Comparison of ENCODE assay signal across 1 cellular context in the genomic region with DNA sequence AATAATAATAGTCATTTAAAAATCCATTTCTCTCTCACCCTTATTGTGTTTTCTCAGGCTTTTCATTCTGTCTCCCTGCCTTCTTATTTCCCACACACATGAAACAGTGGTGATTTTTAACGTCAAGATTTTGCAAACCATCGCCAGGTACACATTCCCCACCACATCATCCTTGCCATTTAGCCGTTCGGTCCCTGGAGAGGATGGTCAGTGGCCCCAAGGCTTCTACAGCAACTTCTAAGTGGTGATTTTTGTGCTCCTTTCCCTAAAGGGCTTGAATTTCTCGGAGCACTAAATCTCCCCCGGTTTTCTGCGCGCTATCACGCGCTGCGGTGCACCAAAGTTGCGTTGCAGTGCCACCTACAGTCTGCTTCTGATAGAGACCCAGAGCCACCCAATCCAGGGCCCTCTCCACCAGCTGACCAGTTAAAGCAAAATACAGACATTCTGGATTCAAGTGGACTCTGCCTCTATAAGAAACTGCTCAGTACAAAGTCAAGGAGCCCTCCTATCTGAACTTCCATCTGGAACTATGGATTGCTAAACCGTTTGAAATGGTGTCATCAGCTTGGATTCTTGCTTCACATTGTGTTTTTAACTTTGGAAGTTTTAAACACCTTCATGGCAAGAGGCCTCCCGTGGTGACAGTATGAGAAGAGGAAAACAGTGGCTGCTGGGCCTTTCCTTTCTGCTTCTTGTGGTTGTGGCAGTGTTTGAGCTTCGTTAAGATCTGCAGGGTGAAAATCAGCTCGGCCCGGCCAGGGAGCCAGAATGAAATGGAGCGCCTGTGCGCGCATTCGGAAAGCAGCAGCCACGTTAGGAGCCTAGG.
TF ChIP-seq lines count a peak whose summit lies in the region.

No MANE protein-coding gene starts in this region.

TF ChIP-seq in HepG2, 621 proteins besides CTCF, POLR2A, EP300 and RAD21 (continued from another document):
- TF ChIP-seq, protein P1, sequence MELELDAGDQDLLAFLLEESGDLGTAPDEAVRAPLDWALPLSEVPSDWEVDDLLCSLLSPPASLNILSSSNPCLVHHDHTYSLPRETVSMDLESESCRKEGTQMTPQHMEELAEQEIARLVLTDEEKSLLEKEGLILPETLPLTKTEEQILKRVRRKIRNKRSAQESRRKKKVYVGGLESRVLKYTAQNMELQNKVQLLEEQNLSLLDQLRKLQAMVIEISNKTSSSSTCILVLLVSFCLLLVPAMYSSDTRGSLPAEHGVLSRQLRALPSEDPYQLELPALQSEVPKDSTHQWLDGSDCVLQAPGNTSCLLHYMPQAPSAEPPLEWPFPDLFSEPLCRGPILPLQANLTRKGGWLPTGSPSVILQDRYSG (CRISPR knock-in tag; IDR thresholded peaks at IDR 0.05) = 0 out of 2 replicates have a peak, but pooled peaks have one; percentile 49
- TF ChIP-seq ZNF230 (CRISPR knock-in tag; IDR thresholded peaks at IDR 0.05) (no peak), ZNF883 (CRISPR knock-in tag; IDR thresholded peaks at IDR 0.05; ENCODE audit: not compliant biosample characterization) (peak; percentile 8), SNAPC2 (CRISPR knock-in tag; IDR thresholded peaks at IDR 0.05) (peak; percentile 91; the same call in 1 of the 2 replicates), ZNF619 (CRISPR knock-in tag; IDR thresholded peaks at IDR 0.05) (no peak), ZNF430 (CRISPR knock-in tag; IDR thresholded peaks at IDR 0.05) (no peak; the same call in 1 of the 2 replicates), ZNF253 (CRISPR knock-in tag; IDR thresholded peaks at IDR 0.05; ENCODE audit: borderline replicate concordance) (no peak), MAFF (IDR thresholded peaks at IDR 0.05; ENCODE audit: low read depth, low read length) (no peak), ZNF256 (CRISPR knock-in tag; conservative IDR thresholded peaks at IDR 0.05) (0 out of 2 replicates have a peak, but pooled peaks have one; percentile 68), HES4 (CRISPR knock-in tag; IDR thresholded peaks at IDR 0.05; ENCODE audit: borderline replicate concordance) (no peak), PAF1 (CRISPR knock-in tag; IDR thresholded peaks at IDR 0.05) (no peak), RFXAP (CRISPR knock-in tag; IDR thresholded peaks at IDR 0.05; ENCODE audit: borderline replicate concordance) (no peak), SRSF9 (IDR thresholded peaks at IDR 0.05; ENCODE audit: borderline replicate concordance, insufficient read depth, low read depth, low read length, poor library complexity, severe bottlenecking) (no peak), ZNF33A (CRISPR knock-in tag; IDR thresholded peaks at IDR 0.05; ENCODE audit: borderline replicate concordance) (no peak), EED (CRISPR knock-in tag; IDR thresholded peaks at IDR 0.05) (no peak), PTBP1 (IDR thresholded peaks at IDR 0.05; ENCODE audit: low read depth, low read length, poor library complexity, severe bottlenecking) (no peak), NFKBIZ (CRISPR knock-in tag; IDR thresholded peaks at IDR 0.05) (0 out of 2 replicates have a peak, but pooled peaks have one; percentile 60), BORCS8-MEF2B (CRISPR knock-in tag; IDR thresholded peaks at IDR 0.05) (no peak; the same call in 1 of the 2 replicates), SRY (CRISPR knock-in tag; IDR thresholded peaks at IDR 0.05) (no peak), ETV5 (CRISPR knock-in tag; IDR thresholded peaks at IDR 0.05; ENCODE audit: borderline replicate concordance) (no peak), MATR3 (CRISPR knock-in tag; IDR thresholded peaks at IDR 0.05) (no peak), ZNF383 (CRISPR knock-in tag; IDR thresholded peaks at IDR 0.05; ENCODE audit: borderline replicate concordance) (no peak)
- TF ChIP-seq, protein P2, sequence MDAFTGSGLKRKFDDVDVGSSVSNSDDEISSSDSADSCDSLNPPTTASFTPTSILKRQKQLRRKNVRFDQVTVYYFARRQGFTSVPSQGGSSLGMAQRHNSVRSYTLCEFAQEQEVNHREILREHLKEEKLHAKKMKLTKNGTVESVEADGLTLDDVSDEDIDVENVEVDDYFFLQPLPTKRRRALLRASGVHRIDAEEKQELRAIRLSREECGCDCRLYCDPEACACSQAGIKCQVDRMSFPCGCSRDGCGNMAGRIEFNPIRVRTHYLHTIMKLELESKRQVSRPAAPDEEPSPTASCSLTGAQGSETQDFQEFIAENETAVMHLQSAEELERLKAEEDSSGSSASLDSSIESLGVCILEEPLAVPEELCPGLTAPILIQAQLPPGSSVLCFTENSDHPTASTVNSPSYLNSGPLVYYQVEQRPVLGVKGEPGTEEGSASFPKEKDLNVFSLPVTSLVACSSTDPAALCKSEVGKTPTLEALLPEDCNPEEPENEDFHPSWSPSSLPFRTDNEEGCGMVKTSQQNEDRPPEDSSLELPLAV (CRISPR knock-in tag; conservative IDR thresholded peaks at IDR 0.05; ENCODE audit: low read depth) = no peak
- TF ChIP-seq, protein P3, sequence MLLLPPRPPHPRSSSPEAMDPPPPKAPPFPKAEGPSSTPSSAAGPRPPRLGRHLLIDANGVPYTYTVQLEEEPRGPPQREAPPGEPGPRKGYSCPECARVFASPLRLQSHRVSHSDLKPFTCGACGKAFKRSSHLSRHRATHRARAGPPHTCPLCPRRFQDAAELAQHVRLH (CRISPR knock-in tag; IDR thresholded peaks at IDR 0.05; ENCODE audit: borderline replicate concordance, low read depth) = no peak; the same call in 1 of the 2 replicates
- TF ChIP-seq, protein P4, sequence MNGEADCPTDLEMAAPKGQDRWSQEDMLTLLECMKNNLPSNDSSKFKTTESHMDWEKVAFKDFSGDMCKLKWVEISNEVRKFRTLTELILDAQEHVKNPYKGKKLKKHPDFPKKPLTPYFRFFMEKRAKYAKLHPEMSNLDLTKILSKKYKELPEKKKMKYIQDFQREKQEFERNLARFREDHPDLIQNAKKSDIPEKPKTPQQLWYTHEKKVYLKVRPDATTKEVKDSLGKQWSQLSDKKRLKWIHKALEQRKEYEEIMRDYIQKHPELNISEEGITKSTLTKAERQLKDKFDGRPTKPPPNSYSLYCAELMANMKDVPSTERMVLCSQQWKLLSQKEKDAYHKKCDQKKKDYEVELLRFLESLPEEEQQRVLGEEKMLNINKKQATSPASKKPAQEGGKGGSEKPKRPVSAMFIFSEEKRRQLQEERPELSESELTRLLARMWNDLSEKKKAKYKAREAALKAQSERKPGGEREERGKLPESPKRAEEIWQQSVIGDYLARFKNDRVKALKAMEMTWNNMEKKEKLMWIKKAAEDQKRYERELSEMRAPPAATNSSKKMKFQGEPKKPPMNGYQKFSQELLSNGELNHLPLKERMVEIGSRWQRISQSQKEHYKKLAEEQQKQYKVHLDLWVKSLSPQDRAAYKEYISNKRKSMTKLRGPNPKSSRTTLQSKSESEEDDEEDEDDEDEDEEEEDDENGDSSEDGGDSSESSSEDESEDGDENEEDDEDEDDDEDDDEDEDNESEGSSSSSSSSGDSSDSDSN (CRISPR knock-in tag; IDR thresholded peaks at IDR 0.05) = no peak
- TF ChIP-seq, protein P5, sequence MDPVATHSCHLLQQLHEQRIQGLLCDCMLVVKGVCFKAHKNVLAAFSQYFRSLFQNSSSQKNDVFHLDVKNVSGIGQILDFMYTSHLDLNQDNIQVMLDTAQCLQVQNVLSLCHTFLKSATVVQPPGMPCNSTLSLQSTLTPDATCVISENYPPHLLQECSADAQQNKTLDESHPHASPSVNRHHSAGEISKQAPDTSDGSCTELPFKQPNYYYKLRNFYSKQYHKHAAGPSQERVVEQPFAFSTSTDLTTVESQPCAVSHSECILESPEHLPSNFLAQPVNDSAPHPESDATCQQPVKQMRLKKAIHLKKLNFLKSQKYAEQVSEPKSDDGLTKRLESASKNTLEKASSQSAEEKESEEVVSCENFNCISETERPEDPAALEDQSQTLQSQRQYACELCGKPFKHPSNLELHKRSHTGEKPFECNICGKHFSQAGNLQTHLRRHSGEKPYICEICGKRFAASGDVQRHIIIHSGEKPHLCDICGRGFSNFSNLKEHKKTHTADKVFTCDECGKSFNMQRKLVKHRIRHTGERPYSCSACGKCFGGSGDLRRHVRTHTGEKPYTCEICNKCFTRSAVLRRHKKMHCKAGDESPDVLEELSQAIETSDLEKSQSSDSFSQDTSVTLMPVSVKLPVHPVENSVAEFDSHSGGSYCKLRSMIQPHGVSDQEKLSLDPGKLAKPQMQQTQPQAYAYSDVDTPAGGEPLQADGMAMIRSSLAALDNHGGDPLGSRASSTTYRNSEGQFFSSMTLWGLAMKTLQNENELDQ (CRISPR knock-in tag; IDR thresholded peaks at IDR 0.05; ENCODE audit: borderline replicate concordance) = peak; percentile 8; the same call in 1 of the 2 replicates
- TF ChIP-seq, protein P6, sequence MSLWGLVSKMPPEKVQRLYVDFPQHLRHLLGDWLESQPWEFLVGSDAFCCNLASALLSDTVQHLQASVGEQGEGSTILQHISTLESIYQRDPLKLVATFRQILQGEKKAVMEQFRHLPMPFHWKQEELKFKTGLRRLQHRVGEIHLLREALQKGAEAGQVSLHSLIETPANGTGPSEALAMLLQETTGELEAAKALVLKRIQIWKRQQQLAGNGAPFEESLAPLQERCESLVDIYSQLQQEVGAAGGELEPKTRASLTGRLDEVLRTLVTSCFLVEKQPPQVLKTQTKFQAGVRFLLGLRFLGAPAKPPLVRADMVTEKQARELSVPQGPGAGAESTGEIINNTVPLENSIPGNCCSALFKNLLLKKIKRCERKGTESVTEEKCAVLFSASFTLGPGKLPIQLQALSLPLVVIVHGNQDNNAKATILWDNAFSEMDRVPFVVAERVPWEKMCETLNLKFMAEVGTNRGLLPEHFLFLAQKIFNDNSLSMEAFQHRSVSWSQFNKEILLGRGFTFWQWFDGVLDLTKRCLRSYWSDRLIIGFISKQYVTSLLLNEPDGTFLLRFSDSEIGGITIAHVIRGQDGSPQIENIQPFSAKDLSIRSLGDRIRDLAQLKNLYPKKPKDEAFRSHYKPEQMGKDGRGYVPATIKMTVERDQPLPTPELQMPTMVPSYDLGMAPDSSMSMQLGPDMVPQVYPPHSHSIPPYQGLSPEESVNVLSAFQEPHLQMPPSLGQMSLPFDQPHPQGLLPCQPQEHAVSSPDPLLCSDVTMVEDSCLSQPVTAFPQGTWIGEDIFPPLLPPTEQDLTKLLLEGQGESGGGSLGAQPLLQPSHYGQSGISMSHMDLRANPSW (CRISPR knock-in tag; IDR thresholded peaks at IDR 0.05; ENCODE audit: borderline replicate concordance) = no peak
- TF ChIP-seq, protein P7, sequence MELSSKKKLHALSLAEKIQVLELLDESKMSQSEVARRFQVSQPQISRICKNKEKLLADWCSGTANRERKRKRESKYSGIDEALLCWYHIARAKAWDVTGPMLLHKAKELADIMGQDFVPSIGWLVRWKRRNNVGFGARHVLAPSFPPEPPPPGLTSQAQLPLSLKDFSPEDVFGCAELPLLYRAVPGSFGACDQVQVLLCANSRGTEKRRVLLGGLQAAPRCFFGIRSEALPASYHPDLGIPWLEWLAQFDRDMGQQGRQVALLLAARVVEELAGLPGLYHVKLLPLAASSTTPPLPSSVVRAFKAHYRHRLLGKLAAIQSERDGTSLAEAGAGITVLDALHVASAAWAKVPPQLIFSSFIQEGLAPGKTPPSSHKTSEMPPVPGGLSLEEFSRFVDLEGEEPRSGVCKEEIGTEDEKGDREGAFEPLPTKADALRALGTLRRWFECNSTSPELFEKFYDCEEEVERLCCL (CRISPR knock-in tag; IDR thresholded peaks at IDR 0.05; ENCODE audit: borderline replicate concordance) = no peak
- TF ChIP-seq, protein P8, sequence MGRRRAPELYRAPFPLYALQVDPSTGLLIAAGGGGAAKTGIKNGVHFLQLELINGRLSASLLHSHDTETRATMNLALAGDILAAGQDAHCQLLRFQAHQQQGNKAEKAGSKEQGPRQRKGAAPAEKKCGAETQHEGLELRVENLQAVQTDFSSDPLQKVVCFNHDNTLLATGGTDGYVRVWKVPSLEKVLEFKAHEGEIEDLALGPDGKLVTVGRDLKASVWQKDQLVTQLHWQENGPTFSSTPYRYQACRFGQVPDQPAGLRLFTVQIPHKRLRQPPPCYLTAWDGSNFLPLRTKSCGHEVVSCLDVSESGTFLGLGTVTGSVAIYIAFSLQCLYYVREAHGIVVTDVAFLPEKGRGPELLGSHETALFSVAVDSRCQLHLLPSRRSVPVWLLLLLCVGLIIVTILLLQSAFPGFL (CRISPR knock-in tag; IDR thresholded peaks at IDR 0.05) = no peak
